Comparison of ENCODE assay signal across 8 cellular contexts in the genomic region with DNA sequence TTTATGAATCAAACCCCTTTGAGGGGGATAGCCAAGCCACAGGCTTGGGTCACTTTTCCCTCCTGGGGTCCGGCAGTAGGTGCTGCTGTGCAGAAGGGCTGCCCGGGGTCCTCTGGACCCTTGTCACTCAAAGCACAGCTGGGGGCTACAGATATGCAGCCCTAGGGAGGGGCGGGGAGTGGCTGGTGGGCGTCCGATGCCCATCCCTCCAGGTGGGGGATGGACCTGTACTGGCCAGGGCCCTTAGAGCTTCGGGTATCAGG. TPM values are rescaled to one million over a fixed set of nuclear protein-coding genes. Genes with fewer than 3 reads are reported as not detected.
DNase-seq lines count a peak whose midpoint lies in the region; ATAC-seq lines count a peak whose summit lies in the region.

No MANE protein-coding gene starts in this region.

- H3K27ac ChIP-seq in right cardiac atrium (ENCODE audit: low read length), result peak overlapping the region; percentile 23

- no peaks in the 10 kb centered on the region for H3K9me3 Mint-ChIP-seq in activated CD4-positive, alpha-beta memory T cell treated with anti-CD3 and anti-CD28 coated beads for 36 hours

- H3K4me1 Mint-ChIP-seq in activated CD4-positive, alpha-beta memory T cell treated with anti-CD3 and anti-CD28 coated beads for 36 hours (ENCODE audit: low read depth), result peaks cover 20% of the 10 kb centered on the region

- no peaks in the 10 kb centered on the region for H3K27me3 Mint-ChIP-seq in activated CD4-positive, alpha-beta memory T cell treated with anti-CD3 and anti-CD28 coated beads for 36 hours

- ATAC-seq in GM19438 (IDR thresholded peaks at IDR 0.05; ENCODE audit: low read depth, unreplicated experiment), result peak; percentile 15
- no peak for ATAC-seq in right cardiac atrium
- ATAC-seq in GM18498 (IDR thresholded peaks at IDR 0.05; ENCODE audit: unreplicated experiment), result no peak
- ATAC-seq in GM18873 (IDR thresholded peaks at IDR 0.05; ENCODE audit: low FRiP score, unreplicated experiment), result no peak
- no peak for ATAC-seq in activated CD4-positive, CD25-positive, alpha-beta regulatory T cell treated with anti-CD3 and anti-CD28 coated beads, Interleukin-2, amount 50 U/mL, for 24 hours

- intact Hi-C loops in activated CD4-positive, alpha-beta memory T cell treated with anti-CD3 and anti-CD28 coated beads for 36 hours (cut with micrococcal nuclease), result no loop called here
- intact Hi-C loops in right cardiac atrium (cut with DNase I), result no loop called here

- peak overlapping the region; percentile 66 for H3K4me3 Mint-ChIP-seq in activated CD4-positive, alpha-beta memory T cell treated with anti-CD3 and anti-CD28 coated beads for 36 hours

- POLR2A ChIA-PET in activated CD4-positive, alpha-beta memory T cell treated with anti-CD3 and anti-CD28 coated beads for 36 hours (lab: Charles Lee), result no interaction called here

- H3K36me3 Mint-ChIP-seq in activated CD4-positive, alpha-beta memory T cell treated with anti-CD3 and anti-CD28 coated beads for 36 hours, result no peaks in the 10 kb centered on the region

- no peak for DNase-seq in activated CD4-positive, alpha-beta memory T cell treated with anti-CD3 and anti-CD28 coated beads for 36 hours
- no peak for DNase-seq in right cardiac atrium
- DNase-seq in HuH-7.5 (ENCODE audit: low spot score), result no peak

- H3K27me3 ChIP-seq in right cardiac atrium (ENCODE audit: control insufficient read depth, insufficient read depth), result no peaks in the 10 kb centered on the region
- no peaks in the 10 kb centered on the region for H3K27me3 ChIP-seq in skeletal muscle satellite cell (ENCODE audit: control insufficient read depth, insufficient read depth, low read length)

- peak overlapping the region; percentile 99 for H3K4me2 ChIP-seq in skeletal muscle satellite cell (ENCODE audit: low read length)

- CTCF ChIA-PET in activated CD4-positive, alpha-beta memory T cell treated with anti-CD3 and anti-CD28 coated beads for 36 hours (lab: Charles Lee), result interaction anchor here (2.1 kb wide), 1 partner anchor 30 kb away, joined by 7 read pairs; no protein-coding TSS in a partner anchor

- peak overlapping the region; percentile 83 for H3K9ac ChIP-seq in skeletal muscle satellite cell (ENCODE audit: low read depth, low read length)

- H3K4me3 ChIP-seq in right cardiac atrium (ENCODE audit: low read length) (peak overlapping the region; percentile 80), skeletal muscle satellite cell (ENCODE audit: low read length) (peak overlapping the region; percentile 97)

- no peak overlapping the region for H3K27ac Mint-ChIP-seq in activated CD4-positive, alpha-beta memory T cell treated with anti-CD3 and anti-CD28 coated beads for 36 hours

- WGBS in right cardiac atrium, result 25% methylated on average over 6 of the region's 6 CpGs

- H3K36me3 ChIP-seq in skeletal muscle satellite cell (ENCODE audit: insufficient read depth, low read length), result no peaks in the 10 kb centered on the region

- H3K4me1 ChIP-seq in right cardiac atrium (ENCODE audit: control insufficient read depth, insufficient read depth, low read length) (peaks cover 5% of the 10 kb centered on the region), skeletal muscle satellite cell (ENCODE audit: control insufficient read depth, insufficient read depth, low read length) (peaks cover 71% of the 10 kb centered on the region)

- no peaks in the 10 kb centered on the region for H3K9me3 ChIP-seq in right cardiac atrium (ENCODE audit: control insufficient read depth, low read length)
- H3K9me3 ChIP-seq in skeletal muscle satellite cell (replicated peaks; ENCODE audit: low read length), result no peaks in the 10 kb centered on the region

RNA-seq across cellular contexts. Expression of a gene that starts 0.6 kb away (rescaled TPM):
- total RNA-seq in activated CD4-positive, alpha-beta memory T cell treated with anti-CD3 and anti-CD28 coated beads for 36 hours, result under 1 TPM in 1 of 2 experiments, not detected in 1; 0.07 TPM
- 10 to 100 TPM; 11.4 to 21.3 (median 13.6) TPM for total RNA-seq in right cardiac atrium
- polyA plus RNA-seq in right cardiac atrium, result 10.7 TPM
- 137 and 165 TPM in 2 replicates for total RNA-seq in skeletal muscle satellite cell (2012; rRNA removed)

RNA-seq across cellular contexts. Expression of a gene that starts 21.1 kb away (rescaled TPM):
- total RNA-seq in activated CD4-positive, alpha-beta memory T cell treated with anti-CD3 and anti-CD28 coated beads for 36 hours, result 10 to 100 TPM; 52.8 to 63.4 TPM
- total RNA-seq in right cardiac atrium, result 10 to 100 TPM; 57.6 to 61.9 (median 59.7) TPM
- polyA plus RNA-seq in right cardiac atrium, result 131 TPM
- 37.8 and 62.3 TPM in 2 replicates for total RNA-seq in skeletal muscle satellite cell (2012; rRNA removed)

RNA-seq across cellular contexts. Expression of a gene that starts 44.1 kb away (rescaled TPM):
- total RNA-seq in activated CD4-positive, alpha-beta memory T cell treated with anti-CD3 and anti-CD28 coated beads for 36 hours, result 100 to 1,000 TPM in 1 of 2 experiments, 10 to 100 TPM in 1; 90.4 to 101 TPM
- 10 to 100 TPM; 13.4 to 18.1 (median 16.9) TPM for total RNA-seq in right cardiac atrium
- 9.0 TPM for polyA plus RNA-seq in right cardiac atrium
- 11.9 and 16.6 TPM in 2 replicates for total RNA-seq in skeletal muscle satellite cell (2012; rRNA removed)

RNA-seq across cellular contexts. Expression of a gene that starts 53.4 kb away (rescaled TPM):
- total RNA-seq in activated CD4-positive, alpha-beta memory T cell treated with anti-CD3 and anti-CD28 coated beads for 36 hours, result 10 to 100 TPM; 74.6 to 75.0 TPM
- 10 to 100 TPM; 40.4 to 54.0 (median 49.8) TPM for total RNA-seq in right cardiac atrium
- 48.4 TPM for polyA plus RNA-seq in right cardiac atrium
- total RNA-seq in skeletal muscle satellite cell (2012; rRNA removed), result 54.2 and 63.1 TPM in 2 replicates

RNA-seq across cellular contexts. Expression of a gene that starts 56.4 kb away (rescaled TPM):
- total RNA-seq in activated CD4-positive, alpha-beta memory T cell treated with anti-CD3 and anti-CD28 coated beads for 36 hours, result under 1 TPM; 0.52 to 0.68 TPM
- 10 to 100 TPM; 20.0 to 34.6 (median 33.1) TPM for total RNA-seq in right cardiac atrium
- polyA plus RNA-seq in right cardiac atrium, result 15.2 TPM
- 1.5 and 2.0 TPM in 2 replicates for total RNA-seq in skeletal muscle satellite cell (2012; rRNA removed)

Comparison
In these comparisons a context has a peak if more than half of its experiments do, and no peak if none do; other contexts are left out.
1. RNA of a gene that starts 0.6 kb away (total RNA-seq): 11.4 to 21.3 TPM in right cardiac atrium; 0.07 TPM in activated CD4-positive, alpha-beta memory T cell treated with anti-CD3 and anti-CD28 coated beads for 36 hours; every median in the first group is over 10 times any median in the second.
2. RNA of a gene that starts 44.1 kb away (total RNA-seq): 90.4 to 101 TPM in activated CD4-positive, alpha-beta memory T cell treated with anti-CD3 and anti-CD28 coated beads for 36 hours; 13.4 to 18.1 TPM in right cardiac atrium; every median in the first group is over 4 times any median in the second.